In the genomic region with DNA sequence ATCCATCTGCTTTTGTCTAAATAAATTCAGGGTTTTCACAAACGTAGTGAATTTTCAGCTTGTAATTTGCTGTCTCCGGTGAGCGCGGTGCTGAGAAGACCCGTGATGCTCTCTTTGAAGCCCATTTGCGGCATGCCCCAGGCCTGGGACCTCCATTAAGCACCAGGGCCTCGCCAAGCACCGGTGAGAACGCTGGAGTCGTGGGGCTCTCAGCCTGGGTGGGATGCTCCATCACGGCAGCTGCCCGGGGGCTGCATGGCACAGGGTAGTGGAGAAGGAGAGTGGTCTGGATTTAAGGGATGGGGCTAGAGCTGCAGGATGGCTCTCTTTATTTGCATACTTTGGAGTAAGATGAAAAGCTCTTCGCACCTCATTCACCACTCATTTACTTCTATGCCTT, we compare ENCODE assay signal across 7 cellular contexts.
"Had no signal": no experiment of that assay in that cellular context is flagged by ENCODE, and none has a peak within 500 bp of the region (broad histone marks: within the 10 kb centered on the region; RNA-seq: fewer than 3 reads in every experiment).

No MANE protein-coding gene starts in this region.

- H2AFZ ChIP-seq: GM23248 had no signal

- H3K36me3 ChIP-seq: HAP-1 had no signal

- H3K9ac ChIP-seq: GM23248 had no signal

- DNase-seq: GM23248, GOT3, H7, HFFc6 had no signal

- H3K4me3 ChIP-seq: GM23248, HAP-1 had no signal

- H3K27ac ChIP-seq: GM23248, HL-60 had no signal

- FAIRE-seq: HepG2 had no signal

- H3K4me1 ChIP-seq: HAP-1 had no signal
